12 cellular contexts compared by ENCODE assay signal in genomic region chr5:43078956-43079355, GRCh38. TPM values are rescaled to one million over a fixed set of nuclear protein-coding genes. Genes with fewer than 3 reads are reported as not detected.
A peak's percentile ranks its signal among the peaks of the same experiment; 100 is the strongest.
DNase-seq lines count a peak whose midpoint lies in the region; ATAC-seq and TF ChIP-seq lines count a peak whose summit lies in the region.
"Had no signal": no experiment of that assay in that cellular context is flagged by ENCODE, and none has a peak within 500 bp of the region (broad histone marks: within the 10 kb centered on the region; RNA-seq: fewer than 3 reads in every experiment).

No MANE protein-coding gene starts in this region.

- H3K9me3 ChIP-seq in mucosa of descending colon, result no peaks in the 10 kb centered on the region
- H3K9me3 ChIP-seq: sigmoid colon, testis had no signal

- H3K36me3 Mint-ChIP-seq in activated naive CD4-positive, alpha-beta T cell treated with anti-CD3 and anti-CD28 coated beads, Interleukin-2, amount 10 ng/mL, durations not matched to agents 7 days and 5 days, result peaks cover 29% of the 10 kb centered on the region

- H3K36me3 ChIP-seq in mucosa of descending colon (ENCODE audit: low read depth), result no peaks in the 10 kb centered on the region

- TF ChIP-seq CTCF in astrocyte of the cerebellum (IDR thresholded peaks at IDR 0.05; ENCODE audit: low read depth, low read length, missing control alignments) (no peak), mucosa of descending colon (IDR thresholded peaks at IDR 0.05) (no peak)

- DNase-seq in A172 (ENCODE audit: low spot score) (peak; percentile 79), HK-2 (ENCODE audit: unreplicated experiment) (peak; percentile 58), astrocyte of the cerebellum (ENCODE audit: low read depth) (peak; percentile 60), iris pigment epithelial cell (ENCODE audit: low read depth) (peak; percentile 88), cardiac septum (ENCODE audit: low spot score) (no peak), mucosa of descending colon (no peak)
- no peak for DNase-seq in activated naive CD4-positive, alpha-beta T cell treated with anti-CD3 and anti-CD28 coated beads, Interleukin-2, amount 10 ng/mL, durations not matched to agents 7 days and 5 days
- DNase-seq: activated naive CD8-positive, alpha-beta T cell treated with anti-CD3 and anti-CD28 coated beads for 36 hours; NCI-H345; sigmoid colon; testis had no signal

- no peaks in the 10 kb centered on the region for H3K4me1 ChIP-seq in mucosa of descending colon (ENCODE audit: low read depth)
- H3K4me1 ChIP-seq: sigmoid colon had no signal

- ATAC-seq in HG02571 (IDR thresholded peaks at IDR 0.05; ENCODE audit: unreplicated experiment) (no peak), mucosa of descending colon (no peak)

- no peak overlapping the region for H3K4me3 Mint-ChIP-seq in activated naive CD4-positive, alpha-beta T cell treated with anti-CD3 and anti-CD28 coated beads, Interleukin-2, amount 10 ng/mL, durations not matched to agents 7 days and 5 days
- H3K4me3 Mint-ChIP-seq: activated naive CD8-positive, alpha-beta T cell treated with anti-CD3 and anti-CD28 coated beads for 36 hours had no signal

- H3K4me3 ChIP-seq in astrocyte of the cerebellum (ENCODE audit: low read depth, low read length), result no peak overlapping the region
- H3K4me3 ChIP-seq in mucosa of descending colon, result no peak overlapping the region
- H3K4me3 ChIP-seq: sigmoid colon had no signal

- in situ Hi-C loops in astrocyte of the cerebellum (cut with HindIII; ENCODE audit: low sequenced_read_pairs), result no loop called here

- H3K9me3 Mint-ChIP-seq in activated naive CD4-positive, alpha-beta T cell treated with anti-CD3 and anti-CD28 coated beads, Interleukin-2, amount 10 ng/mL, durations not matched to agents 7 days and 5 days, result no peaks in the 10 kb centered on the region
- H3K9me3 Mint-ChIP-seq: activated naive CD8-positive, alpha-beta T cell treated with anti-CD3 and anti-CD28 coated beads for 36 hours had no signal

- H3K27me3 Mint-ChIP-seq in activated naive CD4-positive, alpha-beta T cell treated with anti-CD3 and anti-CD28 coated beads, Interleukin-2, amount 10 ng/mL, durations not matched to agents 7 days and 5 days, result no peaks in the 10 kb centered on the region
- H3K27me3 Mint-ChIP-seq: activated naive CD8-positive, alpha-beta T cell treated with anti-CD3 and anti-CD28 coated beads for 36 hours had no signal

- peaks cover 20% of the 10 kb centered on the region for H3K4me1 Mint-ChIP-seq in activated naive CD4-positive, alpha-beta T cell treated with anti-CD3 and anti-CD28 coated beads, Interleukin-2, amount 10 ng/mL, durations not matched to agents 7 days and 5 days

- CTCF ChIA-PET in activated naive CD4-positive, alpha-beta T cell treated with anti-CD3 and anti-CD28 coated beads, Interleukin-2, amount 10 ng/mL, durations not matched to agents 7 days and 5 days (lab: Charles Lee), result interaction anchor here (2.5 kb wide), 1 partner anchor 27 kb away, joined by 9 read pairs; no protein-coding TSS in a partner anchor

- intact Hi-C loops in cardiac septum (cut with DNase I) (no loop called here), mucosa of descending colon (cut with DNase I, micrococcal nuclease) (no loop called here)

- no peak overlapping the region for H3K27ac Mint-ChIP-seq in activated naive CD4-positive, alpha-beta T cell treated with anti-CD3 and anti-CD28 coated beads, Interleukin-2, amount 10 ng/mL, durations not matched to agents 7 days and 5 days
- H3K27ac Mint-ChIP-seq: activated naive CD8-positive, alpha-beta T cell treated with anti-CD3 and anti-CD28 coated beads for 36 hours had no signal

RNA-seq across cellular contexts. Expression of gene ANXA2R, which starts 38.8 kb away (rescaled TPM):
- 8.0 and 9.4 TPM in 2 replicates for total RNA-seq in A172 (2014; rRNA removed; shearing (Covaris generic))
- total RNA-seq in cardiac septum, result 1.2 TPM
- total RNA-seq in mucosa of descending colon, result 1 to 10 TPM; 1.3 to 2.3 (median 1.8) TPM

RNA-seq across cellular contexts. Expression of gene ZNF131, which starts 41.8 kb away (rescaled TPM):
- 33.2 and 46.2 TPM in 2 replicates for total RNA-seq in A172 (2014; rRNA removed; shearing (Covaris generic))
- total RNA-seq in cardiac septum (16.3 TPM), mucosa of descending colon (10 to 100 TPM; 26.5 to 32.6 (median 31.2) TPM)

Comparison
In these comparisons a context has a peak if more than half of its experiments do, and no peak if none do; other contexts are left out.
1. DNase-seq: peak in A172 (single experiment), HK-2 (single experiment), astrocyte of the cerebellum (single experiment) and iris pigment epithelial cell (single experiment); none in activated naive CD4-positive, alpha-beta T cell treated with anti-CD3 and anti-CD28 coated beads, Interleukin-2, amount 10 ng/mL, durations not matched to agents 7 days and 5 days (single experiment), cardiac septum (single experiment) and mucosa of descending colon (0 of 3).